ENCODE assay signal across 1 cellular context in the genomic region with DNA sequence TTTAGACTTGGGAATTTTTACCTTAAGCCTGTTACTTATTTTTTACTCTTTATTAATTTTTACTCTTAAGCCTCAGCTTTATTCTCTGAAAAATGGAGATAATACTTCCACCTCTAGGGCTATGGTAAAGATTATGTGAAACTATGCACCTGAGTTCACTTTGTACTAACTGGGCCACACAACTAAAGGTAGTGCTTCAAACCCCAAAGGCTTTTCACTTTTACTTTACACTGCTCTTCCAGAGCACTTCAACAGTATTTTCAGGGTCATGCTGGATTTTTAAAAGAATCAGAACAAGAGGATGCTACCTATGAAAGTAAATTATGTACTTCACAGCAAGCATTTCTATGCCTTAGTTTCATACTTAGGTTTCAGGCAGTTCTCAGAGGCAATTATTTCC.
TF ChIP-seq lines count a peak whose summit lies in the region.

No MANE protein-coding gene starts in this region.

TF ChIP-seq in WTC11, 78 proteins besides CTCF, POLR2A, EP300 and RAD21 (continued from another document):
- TF ChIP-seq, protein P1, sequence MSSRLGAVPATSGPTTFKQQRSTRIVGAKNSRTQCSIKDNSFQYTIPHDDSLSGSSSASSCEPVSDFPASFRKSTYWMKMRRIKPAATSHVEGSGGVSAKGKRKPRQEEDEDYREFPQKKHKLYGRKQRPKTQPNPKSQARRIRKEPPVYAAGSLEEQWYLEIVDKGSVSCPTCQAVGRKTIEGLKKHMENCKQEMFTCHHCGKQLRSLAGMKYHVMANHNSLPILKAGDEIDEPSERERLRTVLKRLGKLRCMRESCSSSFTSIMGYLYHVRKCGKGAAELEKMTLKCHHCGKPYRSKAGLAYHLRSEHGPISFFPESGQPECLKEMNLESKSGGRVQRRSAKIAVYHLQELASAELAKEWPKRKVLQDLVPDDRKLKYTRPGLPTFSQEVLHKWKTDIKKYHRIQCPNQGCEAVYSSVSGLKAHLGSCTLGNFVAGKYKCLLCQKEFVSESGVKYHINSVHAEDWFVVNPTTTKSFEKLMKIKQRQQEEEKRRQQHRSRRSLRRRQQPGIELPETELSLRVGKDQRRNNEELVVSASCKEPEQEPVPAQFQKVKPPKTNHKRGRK (CRISPR knock-in tag; IDR thresholded peaks at IDR 0.05; ENCODE audit: borderline replicate concordance): no peak
- no peak for TF ChIP-seq GRHL2 (CRISPR knock-in tag; IDR thresholded peaks at IDR 0.05; ENCODE audit: insufficient replicate concordance, severe bottlenecking)
- TF ChIP-seq SMAD3 (CRISPR knock-in tag; IDR thresholded peaks at IDR 0.05; ENCODE audit: borderline replicate concordance): no peak
- TF ChIP-seq, protein P2, sequence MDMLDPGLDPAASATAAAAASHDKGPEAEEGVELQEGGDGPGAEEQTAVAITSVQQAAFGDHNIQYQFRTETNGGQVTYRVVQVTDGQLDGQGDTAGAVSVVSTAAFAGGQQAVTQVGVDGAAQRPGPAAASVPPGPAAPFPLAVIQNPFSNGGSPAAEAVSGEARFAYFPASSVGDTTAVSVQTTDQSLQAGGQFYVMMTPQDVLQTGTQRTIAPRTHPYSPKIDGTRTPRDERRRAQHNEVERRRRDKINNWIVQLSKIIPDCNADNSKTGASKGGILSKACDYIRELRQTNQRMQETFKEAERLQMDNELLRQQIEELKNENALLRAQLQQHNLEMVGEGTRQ (CRISPR knock-in tag; IDR thresholded peaks at IDR 0.05): no peak
- TF ChIP-seq NFYB (CRISPR knock-in tag; conservative IDR thresholded peaks at IDR 0.05; ENCODE audit: low read depth): no peak
